In genomic region chr2:56108806-56109205, GRCh38 we compare ENCODE assay signal across 24 cellular contexts.
DNase-seq lines count a peak whose midpoint lies in the region; ATAC-seq, FAIRE-seq and TF ChIP-seq lines count a peak whose summit lies in the region.
"Had no signal": no experiment of that assay in that cellular context is flagged by ENCODE, and none has a peak within 500 bp of the region (broad histone marks: within the 10 kb centered on the region; RNA-seq: fewer than 3 reads in every experiment).

No MANE protein-coding gene starts in this region.

- H3K36me3 ChIP-seq in GM12878 (ENCODE audit: control insufficient read depth in 2 of 2, insufficient read depth in 2 of 2, low read length in 1 of 2) (no peaks in the 10 kb centered on the region), hepatocyte (replicated peaks; ENCODE audit: insufficient read depth, low read depth) (no peaks in the 10 kb centered on the region)
- H3K36me3 ChIP-seq: ascending aorta, gastroesophageal sphincter, thoracic aorta had no signal

- intact Hi-C loops in Calu3 (cut with micrococcal nuclease; ENCODE audit: unreplicated experiment), result no loop called here
- intact Hi-C loops in GM12878 (cut with micrococcal nuclease; ENCODE audit: unreplicated experiment), result no loop called here

- H3K9me3 Mint-ChIP-seq in Calu3 (ENCODE audit: low read depth, unreplicated experiment), result no peaks in the 10 kb centered on the region
- H3K9me3 Mint-ChIP-seq: activated naive CD4-positive, alpha-beta T cell treated with anti-CD3 and anti-CD28 coated beads, Interleukin-2, amount 50 U/mL, for 24 hours; activated T-helper 1 cell treated with anti-CD3 and anti-CD28 coated beads, Interleukin-12 subunit alpha, Interleukin-12 subunit beta, Interleukin-2, Interleukin-4 antibody, amounts not matched to agents 30 ng/mL and 10 ng/mL and 1 ng/mL, durations not matched to agents 14 hours and 24 hours and 36 hours; stimulated activated naive B cell treated with anti-CD40 and anti-IgM and Interleukin-4, amounts not matched to agents 10 μg/mL and 1 μg/mL and 100 μg/mL, for 72 hours had no signal

- H3K27me3 ChIP-seq in GM12878 (replicated peaks in 1 of 2; ENCODE audit: control insufficient read depth in 2 of 2, insufficient read depth in 2 of 2, low read length in 1 of 2) (peaks cover 0 to under 1% of the 10 kb centered on the region in 2 experiments; a peak in 1 of 4 replicates), hepatocyte (no peaks in the 10 kb centered on the region)
- H3K27me3 ChIP-seq: ascending aorta had no signal

- WGBS in GM12878 (ENCODE audit: insufficient coverage, insufficient replicate concordance, low lambda C conversion rate, missing lambda C conversion rate), result 32% methylated on average over 2 of the region's 2 CpGs
- 61% methylated on average over 2 of the region's 2 CpGs for WGBS in hepatocyte (ENCODE audit: low lambda C conversion rate, missing lambda C conversion rate)

- FAIRE-seq in GM12878 (lab: Jason Lieb, UNC), result no peak
- FAIRE-seq: GM12892, GM19239 had no signal

- POLR2A ChIA-PET in GM12878 (lab: Charles Lee), result no interaction called here

- no peaks in the 10 kb centered on the region for H3K4me1 Mint-ChIP-seq in Calu3 (ENCODE audit: low read depth, unreplicated experiment)
- H3K4me1 Mint-ChIP-seq: activated naive CD4-positive, alpha-beta T cell treated with anti-CD3 and anti-CD28 coated beads, Interleukin-2, amount 50 U/mL, for 24 hours; CD4-positive, alpha-beta memory T cell; stimulated activated naive B cell treated with anti-CD40 and anti-IgM and Interleukin-4, amounts not matched to agents 10 μg/mL and 1 μg/mL and 100 μg/mL, for 72 hours had no signal

- H3K4me3 Mint-ChIP-seq in Calu3 (ENCODE audit: low read depth, unreplicated experiment), result no peak overlapping the region
- H3K4me3 Mint-ChIP-seq: activated naive CD4-positive, alpha-beta T cell treated with anti-CD3 and anti-CD28 coated beads, Interleukin-2, amount 50 U/mL, for 24 hours; activated T-helper 1 cell treated with anti-CD3 and anti-CD28 coated beads, Interleukin-12 subunit alpha, Interleukin-12 subunit beta, Interleukin-2, Interleukin-4 antibody, amounts not matched to agents 30 ng/mL and 10 ng/mL and 1 ng/mL, durations not matched to agents 14 hours and 24 hours and 36 hours; CD4-positive, alpha-beta memory T cell; stimulated activated naive B cell treated with anti-CD40 and anti-IgM and Interleukin-4, amounts not matched to agents 10 μg/mL and 1 μg/mL and 100 μg/mL, for 72 hours had no signal

- no peaks in the 10 kb centered on the region for H3K79me2 ChIP-seq in GM12878 (ENCODE audit: control insufficient read depth, insufficient read depth, low read length)
- no peaks in the 10 kb centered on the region for H3K79me2 ChIP-seq in hepatocyte

- no peaks in the 10 kb centered on the region for H3K4me1 ChIP-seq in GM12878 (ENCODE audit: control insufficient read depth, insufficient read depth, low read length)
- H3K4me1 ChIP-seq in hepatocyte (ENCODE audit: insufficient read depth), result no peaks in the 10 kb centered on the region
- H3K4me1 ChIP-seq: ascending aorta, gastroesophageal sphincter had no signal

- no peak overlapping the region for H3K27ac Mint-ChIP-seq in Calu3 (ENCODE audit: unreplicated experiment)
- H3K27ac Mint-ChIP-seq: activated naive CD4-positive, alpha-beta T cell treated with anti-CD3 and anti-CD28 coated beads, Interleukin-2, amount 50 U/mL, for 24 hours; activated T-helper 1 cell treated with anti-CD3 and anti-CD28 coated beads, Interleukin-12 subunit alpha, Interleukin-12 subunit beta, Interleukin-2, Interleukin-4 antibody, amounts not matched to agents 30 ng/mL and 10 ng/mL and 1 ng/mL, durations not matched to agents 14 hours and 24 hours and 36 hours; CD4-positive, alpha-beta memory T cell; stimulated activated naive B cell treated with anti-CD40 and anti-IgM and Interleukin-4, amounts not matched to agents 10 μg/mL and 1 μg/mL and 100 μg/mL, for 72 hours had no signal

- BruUV-seq in Calu3 (replicated peaks; lab: Mats Ljungman, UMichigan) (no TSS peak), GM12878 (replicated peaks; lab: Mats Ljungman, UMichigan) (no TSS peak)

- in situ Hi-C loops in GM12878 (cut with MboI), result no loop called here

- TF ChIP-seq RAD21 in GM12878 (IDR thresholded peaks at IDR 0.05; ENCODE audit: insufficient read depth, low read depth, low read length), result no peak

- H3K27me3 Mint-ChIP-seq in Calu3 (ENCODE audit: unreplicated experiment), result peaks cover 25% of the 10 kb centered on the region

- no peaks in the 10 kb centered on the region for H3K36me3 Mint-ChIP-seq in Calu3 (ENCODE audit: insufficient read depth, unreplicated experiment)
- H3K36me3 Mint-ChIP-seq: activated naive CD4-positive, alpha-beta T cell treated with anti-CD3 and anti-CD28 coated beads, Interleukin-2, amount 50 U/mL, for 24 hours; CD4-positive, alpha-beta memory T cell; stimulated activated naive B cell treated with anti-CD40 and anti-IgM and Interleukin-4, amounts not matched to agents 10 μg/mL and 1 μg/mL and 100 μg/mL, for 72 hours had no signal

- H4K20me1 ChIP-seq in GM12878 (ENCODE audit: control insufficient read depth, insufficient read depth), result no peaks in the 10 kb centered on the region
- no peaks in the 10 kb centered on the region for H4K20me1 ChIP-seq in hepatocyte (ENCODE audit: insufficient read depth, poor library complexity, severe bottlenecking)

- H3K4me3 ChIP-seq in GM12878 (no peak overlapping the region), hepatocyte (no peak overlapping the region)
- H3K4me3 ChIP-seq: ascending aorta, gastroesophageal sphincter, lung, smooth muscle cell, thoracic aorta had no signal

- H3K9me3 ChIP-seq in GM12878 (replicated peaks; ENCODE audit: control insufficient read depth, insufficient read depth, low read length) (no peaks in the 10 kb centered on the region), hepatocyte (ENCODE audit: low read depth) (no peaks in the 10 kb centered on the region)
- H3K9me3 ChIP-seq: ascending aorta, gastroesophageal sphincter, thoracic aorta had no signal

- SMC1A ChIA-PET in GM12878 (lab: Charles Lee; ENCODE audit: uncharacterized antibody, unreplicated experiment), result no interaction called here

- H3K27ac ChIP-seq in GM12878 (ENCODE audit: control insufficient read depth, insufficient read depth) (no peak overlapping the region), hepatocyte (no peak overlapping the region)
- H3K27ac ChIP-seq: ascending aorta, gastroesophageal sphincter, thoracic aorta had no signal

- no peak for TF ChIP-seq EP300 in GM12878 (IDR thresholded peaks at IDR 0.05; ENCODE audit: borderline replicate concordance in 1 of 2, control insufficient read depth in 1 of 2, low read depth in 2 of 2, low read length in 2 of 2)

- H2AFZ ChIP-seq in GM12878 (ENCODE audit: control insufficient read depth, low read depth, low read length) (no peak overlapping the region), hepatocyte (no peak overlapping the region)

- TF ChIP-seq CTCF in Calu3 (IDR thresholded peaks at IDR 0.05; ENCODE audit: unreplicated experiment) (no peak), GM12878 (IDR thresholded peaks at IDR 0.05 in 2 of 3, conservative IDR thresholded peaks at IDR 0.05 in 1 of 3; ENCODE audit: control insufficient read depth in 2 of 3, extremely low read depth in 1 of 3, insufficient read depth in 1 of 3, low read depth in 3 of 3, low read length in 3 of 3) (no peak), hepatocyte (IDR thresholded peaks at IDR 0.05; ENCODE audit: poor library complexity) (no peak)

- RAD21 ChIA-PET in GM12878 (lab: Charles Lee; ENCODE audit: unreplicated experiment), result no interaction called here

- 0 out of 3 replicates have a peak, but pooled peaks have one; percentile 21 for ATAC-seq in GM12878
- no peak for ATAC-seq in HG03280 (IDR thresholded peaks at IDR 0.05; ENCODE audit: unreplicated experiment)
- ATAC-seq: esophagus mucosa; gastroesophageal sphincter; stimulated activated naive B cell treated with anti-CD40 and anti-IgM and Interleukin-4, amounts not matched to agents 10 μg/mL and 1 μg/mL and 100 μg/mL, for 72 hours had no signal

- no peak overlapping the region for H3K9ac ChIP-seq in GM12878 (ENCODE audit: control insufficient read depth, insufficient read depth, low read length)

- DNase-seq in Calu3 (peak; percentile 4), HuH-7.5 (ENCODE audit: low spot score) (peak; percentile 32), GM12878 (ENCODE audit: low read depth, low spot score) (no peak), iPS-NIHi7 (ENCODE audit: extremely low spot score) (peak; percentile 54), NCI-H187 treated with DMSO at 0.1 percent for 48 hours (lab: John Stamatoyannopoulos, UW) (no peak), hepatocyte (ENCODE audit: low spot score) (no peak), amniotic stem cell (lab: John Stamatoyannopoulos, UW) (no peak)
- DNase-seq: activated CD4-positive, alpha-beta T cell treated with anti-CD3 and anti-CD28 coated beads, Interleukin-2, amount 50 U/mL, for 1 hour; CD4-positive, alpha-beta memory T cell; DMS153; NCI-H1436; NCI-H345; stimulated activated naive B cell treated with anti-CD40 and anti-IgM and Interleukin-4, amounts not matched to agents 10 μg/mL and 1 μg/mL and 100 μg/mL, for 72 hours had no signal

- H3K4me2 ChIP-seq in GM12878 (ENCODE audit: control insufficient read depth, insufficient read depth) (no peak overlapping the region), hepatocyte (no peak overlapping the region)
- H3K4me2 ChIP-seq: smooth muscle cell had no signal

- H3K9me2 ChIP-seq in hepatocyte (replicated peaks; ENCODE audit: insufficient read depth), result no peaks in the 10 kb centered on the region

- CTCF ChIA-PET in Calu3 (lab: Charles Lee), result no interaction called here
- CTCF ChIA-PET in GM12878 (lab: Yijun Ruan, JAX), result no interaction called here

- no peak for TF ChIP-seq POLR2A in GM12878 (IDR thresholded peaks at IDR 0.05; ENCODE audit: low read depth, low read length)

TF ChIP-seq in GM12878, 131 proteins besides CTCF, POLR2A, EP300 and RAD21:
- TF ChIP-seq MEF2B (IDR thresholded peaks at IDR 0.05; ENCODE audit: partially characterized antibody, poor library complexity, severe bottlenecking), result no peak
- TF ChIP-seq EZH2 (IDR thresholded peaks at IDR 0.05; ENCODE audit: borderline replicate concordance, control insufficient read depth, low read depth, low read length), result no peak

Comparison
In these comparisons a context has a peak if more than half of its experiments do, and no peak if none do; other contexts are left out.
1. DNase-seq: peak in Calu3 (single experiment), HuH-7.5 (single experiment) and iPS-NIHi7 (single experiment); none in GM12878 (single experiment), NCI-H187 treated with DMSO at 0.1 percent for 48 hours (single experiment), hepatocyte (single experiment) and amniotic stem cell (single experiment).